ENCODE assay signal across 17 cellular contexts in the genomic region with DNA sequence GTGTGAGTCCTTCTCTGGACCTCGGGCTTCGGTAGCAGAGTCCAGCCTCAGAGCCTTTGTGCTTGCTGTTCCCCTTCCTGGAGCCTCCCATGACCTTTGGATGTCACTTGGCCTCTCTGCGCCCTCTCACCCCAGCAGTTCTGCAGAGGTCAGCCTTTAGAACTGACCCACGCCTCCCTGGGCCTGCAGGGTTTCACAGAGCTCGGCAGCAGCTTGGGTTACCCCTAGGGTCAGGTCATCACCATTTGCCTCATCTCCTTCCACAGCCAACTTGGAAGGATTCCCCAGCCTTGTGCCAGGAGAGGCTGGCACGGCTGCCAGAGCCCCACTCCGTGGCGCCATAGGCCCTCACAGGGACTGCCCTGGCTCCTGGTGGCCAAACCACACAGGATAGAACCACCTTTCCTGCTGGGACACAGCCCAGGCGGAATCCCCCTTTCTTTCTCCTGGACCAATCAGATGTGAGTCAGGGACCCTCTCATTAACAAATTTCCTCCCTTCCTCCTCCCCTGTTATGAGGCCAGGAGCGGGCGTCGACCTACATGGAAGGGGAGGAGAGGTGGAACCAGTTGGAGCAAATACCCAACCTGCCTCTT. TPM values are rescaled to one million over a fixed set of nuclear protein-coding genes. Genes with fewer than 3 reads are reported as not detected.
DNase-seq lines count a peak whose midpoint lies in the region; ATAC-seq and TF ChIP-seq lines count a peak whose summit lies in the region.
"Had no signal": no experiment of that assay in that cellular context is flagged by ENCODE, and none has a peak within 500 bp of the region (broad histone marks: within the 10 kb centered on the region; RNA-seq: fewer than 3 reads in every experiment).

No MANE protein-coding gene starts in this region.

- TF ChIP-seq CTCF in left ventricle myocardium inferior (IDR thresholded peaks at IDR 0.05; ENCODE audit: borderline replicate concordance) (peak; percentile 51), neutrophil (IDR thresholded peaks at IDR 0.05) (no peak)

- H3K4me3 ChIP-seq in left ventricle myocardium inferior: no peak overlapping the region
- H3K4me3 ChIP-seq in neutrophil (ENCODE audit: low read depth in 1 of 2, low read length in 1 of 2): peak overlapping the region in 1 of 2 experiments; percentile 5
- H3K4me3 ChIP-seq: transverse colon had no signal

- ATAC-seq in GM18873 (IDR thresholded peaks at IDR 0.05; ENCODE audit: low FRiP score, unreplicated experiment) (no peak), HG02973 (IDR thresholded peaks at IDR 0.05; ENCODE audit: unreplicated experiment) (no peak)
- ATAC-seq: naive thymus-derived CD8-positive, alpha-beta T cell had no signal

- H3K27me3 ChIP-seq in left ventricle myocardium inferior (ENCODE audit: low read depth): no peaks in the 10 kb centered on the region
- no peaks in the 10 kb centered on the region for H3K27me3 ChIP-seq in neutrophil
- H3K27me3 ChIP-seq: transverse colon had no signal

- H3K36me3 ChIP-seq in left ventricle myocardium inferior: no peaks in the 10 kb centered on the region
- peaks cover 15% of the 10 kb centered on the region for H3K36me3 ChIP-seq in neutrophil
- H3K36me3 ChIP-seq: transverse colon had no signal

- H3K4me1 ChIP-seq in left ventricle myocardium inferior (peaks cover 26% of the 10 kb centered on the region), neutrophil (ENCODE audit: control insufficient read depth in 1 of 2, insufficient read depth in 1 of 2, low read depth in 1 of 2, low read length in 1 of 2) (peaks cover 68 to 72% of the 10 kb centered on the region in 2 experiments)
- H3K4me1 ChIP-seq: transverse colon had no signal

- intact Hi-C loops in left ventricle myocardium inferior (cut with micrococcal nuclease): no loop called here

- DNase-seq in CD1c-positive myeloid dendritic cell (ENCODE audit: extremely low spot score) (peak; percentile 49), anterior cingulate cortex (lab: John Stamatoyannopoulos, UW) (peak in 36 of 58 donors; percentile 28 to 75 (median 52)), left ventricle myocardium inferior (peak; percentile 45), iPS-NIHi7 (ENCODE audit: extremely low spot score) (no peak)
- no peak for DNase-seq in stimulated activated CD4-positive, alpha-beta T cell treated with anti-CD3 and anti-CD28 coated beads, Interleukin-1b, Interleukin-23, amount 100 ng/mL, for 48 hours
- DNase-seq: activated B cell treated with CpG ODN at 0.5 μM for 24 hours; activated CD8-positive, alpha-beta memory T cell treated with anti-CD3 and anti-CD28 coated beads, Interleukin-2, amount 50 U/mL, for 48 hours; activated naive CD4-positive, alpha-beta T cell treated with anti-CD3 and anti-CD28 coated beads for 36 hours; foreskin melanocyte; naive thymus-derived CD8-positive, alpha-beta T cell; NCI-H1930; NCI-H526 treated with DMSO at 0.1 percent for 48 hours; T-helper 1 cell; transverse colon had no signal

- H3K9me3 ChIP-seq in left ventricle myocardium inferior (replicated peaks) (no peaks in the 10 kb centered on the region), neutrophil (no peaks in the 10 kb centered on the region)
- H3K9me3 ChIP-seq: transverse colon had no signal

- H3K27ac ChIP-seq in left ventricle myocardium inferior (replicated peaks): no peak overlapping the region
- H3K27ac ChIP-seq in neutrophil: peak overlapping the region; percentile 76
- H3K27ac ChIP-seq: transverse colon had no signal

RNA-seq across cellular contexts. Expression of gene SIRPA, which starts 13.9 kb away (rescaled TPM):
- total RNA-seq in left ventricle myocardium inferior: 25.5 TPM

Comparison
In these comparisons a context has a peak if more than half of its experiments do, and no peak if none do; other contexts are left out.
1. DNase-seq: peak in CD1c-positive myeloid dendritic cell (single experiment), anterior cingulate cortex (36 of 58) and left ventricle myocardium inferior (single experiment); none in stimulated activated CD4-positive, alpha-beta T cell treated with anti-CD3 and anti-CD28 coated beads, Interleukin-1b, Interleukin-23, amount 100 ng/mL, for 48 hours (single experiment) and iPS-NIHi7 (single experiment).